ENCODE assay signal across 9 cellular contexts in genomic region chr16:85935957-85936760, GRCh38. TPM values are rescaled to one million over a fixed set of nuclear protein-coding genes. Genes with fewer than 3 reads are reported as not detected.
DNase-seq lines count a peak whose midpoint lies in the region; ATAC-seq and TF ChIP-seq lines count a peak whose summit lies in the region.
"Had no signal": no experiment of that assay in that cellular context is flagged by ENCODE, and none has a peak within 500 bp of the region (broad histone marks: within the 10 kb centered on the region; RNA-seq: fewer than 3 reads in every experiment).

No MANE protein-coding gene starts in this region.

- H3K4me1 Mint-ChIP-seq in CD8-positive, alpha-beta T cell (ENCODE audit: low read depth): peaks cover 39% of the 10 kb centered on the region
- H3K4me1 Mint-ChIP-seq in progenitor cell of endocrine pancreas (ENCODE audit: low read depth): peaks cover 3% of the 10 kb centered on the region

- no peaks in the 10 kb centered on the region for H3K36me3 ChIP-seq in CD8-positive, alpha-beta T cell (ENCODE audit: insufficient read depth, low read length)
- H3K36me3 ChIP-seq: cardiac muscle cell had no signal

- peak overlapping the region; percentile 70 for H3K4me3 Mint-ChIP-seq in CD8-positive, alpha-beta T cell
- no peak overlapping the region for H3K4me3 Mint-ChIP-seq in progenitor cell of endocrine pancreas (ENCODE audit: low read depth)

- H3K36me3 Mint-ChIP-seq in CD8-positive, alpha-beta T cell: no peaks in the 10 kb centered on the region
- H3K36me3 Mint-ChIP-seq in progenitor cell of endocrine pancreas (ENCODE audit: insufficient read depth): no peaks in the 10 kb centered on the region

- DNase-seq in CD8-positive, alpha-beta T cell: peak; percentile 39 to 84 (median 68)
- DNase-seq in Kasumi-1 (lab: John Stamatoyannopoulos, UW) (peak; percentile 82 to 84), GM03348 (ENCODE audit: low spot score) (no peak), LoVo (ENCODE audit: low spot score) (no peak), progenitor cell of endocrine pancreas (ENCODE audit: low spot score, unreplicated experiment) (no peak)
- peak; percentile 84 for DNase-seq in activated CD8-positive, alpha-beta memory T cell treated with anti-CD3 and anti-CD28 coated beads, Interleukin-2, amount 50 U/mL, for 48 hours
- peak; percentile 49 to 63 for DNase-seq in stimulated activated CD4-positive, alpha-beta T cell treated with anti-CD3 and anti-CD28 coated beads, Interleukin-12 subunit alpha, Interleukin-12 subunit beta, amount 100 ng/mL, for 24 hours (ENCODE audit: low read depth in 2 of 2)

- no peaks in the 10 kb centered on the region for H3K9me3 Mint-ChIP-seq in CD8-positive, alpha-beta T cell
- peaks cover 3% of the 10 kb centered on the region for H3K9me3 Mint-ChIP-seq in progenitor cell of endocrine pancreas (ENCODE audit: low read depth)

- H3K27me3 Mint-ChIP-seq in CD8-positive, alpha-beta T cell (ENCODE audit: low read depth): no peaks in the 10 kb centered on the region
- H3K27me3 Mint-ChIP-seq in progenitor cell of endocrine pancreas: peaks cover 29% of the 10 kb centered on the region

- no peaks in the 10 kb centered on the region for H3K9me3 ChIP-seq in CD8-positive, alpha-beta T cell (ENCODE audit: low read length)

- POLR2A ChIA-PET in CD8-positive, alpha-beta T cell (lab: Charles Lee): interaction anchor here (0.5 to 0.9 kb wide), 2 partner anchors 21 to 34 kb away, joined by 3 to 4 read pairs; no protein-coding TSS in a partner anchor

- H3K4me1 ChIP-seq in CD8-positive, alpha-beta T cell (ENCODE audit: insufficient read depth, low read length): peaks cover 34% of the 10 kb centered on the region

- no peak for TF ChIP-seq CTCF in CD8-positive, alpha-beta T cell (IDR thresholded peaks at IDR 0.05)
- no peak for TF ChIP-seq CTCF in progenitor cell of endocrine pancreas (IDR thresholded peaks at IDR 0.05; ENCODE audit: unreplicated experiment)

- no peaks in the 10 kb centered on the region for H3K27me3 ChIP-seq in CD8-positive, alpha-beta T cell (ENCODE audit: insufficient read depth, low read length)
- H3K27me3 ChIP-seq: cardiac muscle cell had no signal

- intact Hi-C loops in CD8-positive, alpha-beta T cell (cut with DNase I, micrococcal nuclease): loop anchor here (1.0 to 5.0 kb wide), 4 partner anchors 13 to 114 kb away; no protein-coding TSS in a partner anchor

- CTCF ChIA-PET in CD8-positive, alpha-beta T cell (lab: Charles Lee): interaction anchor here (0.7 to 3.0 kb wide), 8 partner anchors 8 to 117 kb away, joined by 3 to 21 read pairs (median 3); no protein-coding TSS in a partner anchor

- H3K27ac ChIP-seq in CD8-positive, alpha-beta T cell (ENCODE audit: low read depth, low read length): peak overlapping the region; percentile 64
- H3K27ac ChIP-seq: cardiac muscle cell had no signal

- H3K27ac Mint-ChIP-seq in CD8-positive, alpha-beta T cell: peak overlapping the region; percentile 92
- no peak overlapping the region for H3K27ac Mint-ChIP-seq in progenitor cell of endocrine pancreas

- peak overlapping the region; percentile 43 for H3K4me3 ChIP-seq in CD8-positive, alpha-beta T cell (ENCODE audit: low read depth, low read length)
- H3K4me3 ChIP-seq: cardiac muscle cell had no signal

- peak; percentile 86 for ATAC-seq in CD8-positive, alpha-beta T cell
- peak; percentile 69 for ATAC-seq in GM21515 (IDR thresholded peaks at IDR 0.05; ENCODE audit: unreplicated experiment)

RNA-seq across cellular contexts. Expression of gene IRF8, which starts 37.2 kb away (rescaled TPM):
- total RNA-seq in CD8-positive, alpha-beta T cell: 10 to 100 TPM; 23.0 to 25.5 TPM
- 2.0 TPM in 2 replicates for total RNA-seq in progenitor cell of endocrine pancreas

Comparison
In these comparisons a context has a peak if more than half of its experiments do, and no peak if none do; other contexts are left out.
1. DNase-seq: peak in CD8-positive, alpha-beta T cell (7 of 7), Kasumi-1 (2 of 2), activated CD8-positive, alpha-beta memory T cell treated with anti-CD3 and anti-CD28 coated beads, Interleukin-2, amount 50 U/mL, for 48 hours (single experiment) and stimulated activated CD4-positive, alpha-beta T cell treated with anti-CD3 and anti-CD28 coated beads, Interleukin-12 subunit alpha, Interleukin-12 subunit beta, amount 100 ng/mL, for 24 hours (2 of 2); none in GM03348 (single experiment), LoVo (single experiment) and progenitor cell of endocrine pancreas (single experiment).